ENCODE assay signal across 2 cellular contexts in the genomic region with DNA sequence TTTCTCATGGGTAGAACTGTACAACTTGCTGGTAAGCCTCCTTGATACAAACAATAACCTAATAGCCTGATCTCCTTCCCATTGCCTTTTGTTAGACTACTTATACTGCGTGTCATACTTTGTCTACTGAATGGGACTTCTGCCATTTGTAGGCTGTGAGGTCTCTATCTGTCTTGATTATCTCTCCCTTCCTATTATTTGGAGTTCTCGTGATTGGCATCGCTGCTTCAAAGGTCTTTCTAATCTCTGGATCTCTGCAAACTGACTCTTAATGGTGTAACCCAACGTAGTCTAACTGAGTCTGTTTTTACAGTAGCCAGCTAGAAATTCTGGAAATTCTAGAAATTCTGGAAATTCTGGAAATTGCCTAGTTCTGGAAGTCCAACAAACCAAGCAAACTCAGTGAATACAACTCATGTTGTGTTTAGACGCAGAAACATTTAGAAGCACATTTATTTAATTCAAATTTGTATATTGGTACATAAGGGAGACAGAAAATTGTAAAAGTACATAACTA.
A peak's percentile ranks its signal among the peaks of the same experiment; 100 is the strongest.
TF ChIP-seq lines count a peak whose summit lies in the region.

No MANE protein-coding gene starts in this region.

TF ChIP-seq in HepG2, 621 proteins besides CTCF, POLR2A, EP300 and RAD21:
- TF ChIP-seq RBM22 (optimal IDR thresholded peaks at IDR 0.05; ENCODE audit: low read length): peak; percentile 69
- TF ChIP-seq, protein P1, sequence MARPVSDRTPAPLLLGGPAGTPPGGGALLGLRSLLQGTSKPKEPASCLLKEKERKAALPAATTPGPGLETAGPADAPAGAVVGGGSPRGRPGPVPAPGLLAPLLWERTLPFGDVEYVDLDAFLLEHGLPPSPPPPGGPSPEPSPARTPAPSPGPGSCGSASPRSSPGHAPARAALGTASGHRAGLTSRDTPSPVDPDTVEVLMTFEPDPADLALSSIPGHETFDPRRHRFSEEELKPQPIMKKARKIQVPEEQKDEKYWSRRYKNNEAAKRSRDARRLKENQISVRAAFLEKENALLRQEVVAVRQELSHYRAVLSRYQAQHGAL (CRISPR knock-in tag; IDR thresholded peaks at IDR 0.05; ENCODE audit: not compliant biosample characterization): no peak

TF ChIP-seq in H1, 55 proteins besides CTCF, POLR2A, EP300 and RAD21:
- TF ChIP-seq GTF2F1 (IDR thresholded peaks at IDR 0.05; ENCODE audit: borderline replicate concordance, low read depth, low read length) (no peak), KDM4A (IDR thresholded peaks at IDR 0.05; ENCODE audit: low read depth, low read length, severe bottlenecking) (no peak), CTBP2 (IDR thresholded peaks at IDR 0.05; ENCODE audit: borderline replicate concordance, insufficient read depth, insufficient read length, low read length) (no peak), TBP (IDR thresholded peaks at IDR 0.05; ENCODE audit: low read depth, low read length) (no peak), RBBP5 (IDR thresholded peaks at IDR 0.05; ENCODE audit: borderline replicate concordance, low read depth, low read length) (no peak), CHD2 (IDR thresholded peaks at IDR 0.05; ENCODE audit: low read length) (no peak), SAP30 (IDR thresholded peaks at IDR 0.05; ENCODE audit: insufficient read depth, insufficient replicate concordance, low read length) (no peak), SRF (IDR thresholded peaks at IDR 0.05; ENCODE audit: low read depth, low read length) (no peak)
- TF ChIP-seq, protein P2, sequence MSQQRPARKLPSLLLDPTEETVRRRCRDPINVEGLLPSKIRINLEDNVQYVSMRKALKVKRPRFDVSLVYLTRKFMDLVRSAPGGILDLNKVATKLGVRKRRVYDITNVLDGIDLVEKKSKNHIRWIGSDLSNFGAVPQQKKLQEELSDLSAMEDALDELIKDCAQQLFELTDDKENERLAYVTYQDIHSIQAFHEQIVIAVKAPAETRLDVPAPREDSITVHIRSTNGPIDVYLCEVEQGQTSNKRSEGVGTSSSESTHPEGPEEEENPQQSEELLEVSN (IDR thresholded peaks at IDR 0.05): no peak
